18 cellular contexts compared by ENCODE assay signal in the genomic region with DNA sequence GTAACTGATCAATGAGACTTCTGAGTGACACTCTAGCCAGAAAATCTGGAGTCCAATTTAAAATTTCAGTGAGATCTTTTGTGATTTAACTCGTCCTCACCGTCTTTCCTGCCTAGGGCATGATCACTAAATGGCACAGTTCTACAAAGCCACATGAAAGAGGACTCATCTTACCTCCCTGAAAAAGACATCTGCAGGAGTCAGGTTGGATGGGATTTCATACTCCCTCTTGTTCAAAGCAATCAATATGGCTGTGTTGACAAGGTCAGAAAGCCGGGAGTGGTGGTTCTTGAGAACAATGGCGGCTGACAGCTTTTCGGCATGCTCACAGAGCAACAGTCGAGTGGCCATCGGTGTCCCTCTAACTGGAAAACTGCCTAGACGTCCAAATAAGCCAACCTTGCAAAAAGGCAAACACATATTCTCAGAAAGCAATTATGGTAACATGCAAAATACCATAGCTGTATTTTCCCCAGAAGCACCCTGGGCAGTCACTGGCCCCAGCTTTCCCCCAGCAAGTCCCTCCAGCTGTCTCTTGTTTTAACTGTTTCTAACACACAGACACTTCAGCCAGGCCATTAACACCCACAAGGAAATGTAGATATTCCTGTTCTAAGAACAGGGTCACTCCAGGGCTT. TPM values are rescaled to one million over a fixed set of nuclear protein-coding genes. Genes with fewer than 3 reads are reported as not detected.
"Had no signal": no experiment of that assay in that cellular context is flagged by ENCODE, and none has a peak within 500 bp of the region (broad histone marks: within the 10 kb centered on the region; RNA-seq: fewer than 3 reads in every experiment).

No MANE protein-coding gene starts in this region.

- H3K4me3 ChIP-seq: lung, neural progenitor cell, prostate gland, spleen, thoracic aorta, vagina had no signal

- H3K9me3 ChIP-seq: prostate gland, spleen, thoracic aorta, vagina had no signal

- H3K4me2 ChIP-seq: neural progenitor cell had no signal

- H2AFZ ChIP-seq: neural progenitor cell had no signal

- H3K4me3 Mint-ChIP-seq: activated naive CD4-positive, alpha-beta T cell treated with anti-CD3 and anti-CD28 coated beads, Interleukin-2, amount 50 U/mL, for 24 hours; brain; naive thymus-derived CD8-positive, alpha-beta T cell; neural progenitor cell; type B pancreatic cell had no signal

- H3K4me1 Mint-ChIP-seq: activated naive CD4-positive, alpha-beta T cell treated with anti-CD3 and anti-CD28 coated beads, Interleukin-2, amount 50 U/mL, for 24 hours; brain; neural progenitor cell had no signal

- H3K9me3 Mint-ChIP-seq: activated naive CD4-positive, alpha-beta T cell treated with anti-CD3 and anti-CD28 coated beads, Interleukin-2, amount 50 U/mL, for 24 hours; brain; naive thymus-derived CD8-positive, alpha-beta T cell; neural progenitor cell; type B pancreatic cell had no signal

- H3K27me3 ChIP-seq: foreskin keratinocyte, neural progenitor cell, spleen, vagina had no signal

- H3K36me3 ChIP-seq: neural progenitor cell had no signal

- DNase-seq: activated gamma-delta T cell treated with Interleukin-2 at 50 U/mL for 16 hours; activated T-cell treated with anti-CD3 and anti-CD28 coated beads, Interleukin-2, amount 50 U/mL, for 1 hour; aorta; foreskin keratinocyte; kidney; naive thymus-derived CD8-positive, alpha-beta T cell; spleen; stimulated activated CD4-positive, alpha-beta T cell treated with anti-CD3 and anti-CD28 coated beads, Interleukin-4, amount 100 ng/mL, for 1 hour; stimulated activated naive CD4-positive, alpha-beta T cell treated with Interleukin-2 at 50 U/mL for 16 hours had no signal

- H3K4me1 ChIP-seq: foreskin keratinocyte, neural progenitor cell, prostate gland, spleen, vagina had no signal

- ATAC-seq: foreskin keratinocyte; left lobe of liver; naive thymus-derived CD8-positive, alpha-beta T cell had no signal

- H3K27ac ChIP-seq: foreskin keratinocyte, neural progenitor cell, prostate gland, spleen, thoracic aorta, vagina had no signal

- H3K27me3 Mint-ChIP-seq: activated naive CD4-positive, alpha-beta T cell treated with anti-CD3 and anti-CD28 coated beads, Interleukin-2, amount 50 U/mL, for 24 hours; brain; naive thymus-derived CD8-positive, alpha-beta T cell; type B pancreatic cell had no signal

- H3K27ac Mint-ChIP-seq: activated naive CD4-positive, alpha-beta T cell treated with anti-CD3 and anti-CD28 coated beads, Interleukin-2, amount 50 U/mL, for 24 hours; neural progenitor cell; type B pancreatic cell had no signal

RNA-seq across cellular contexts. Expression of a gene that starts 36.6 kb away (rescaled TPM):
- total RNA-seq: foreskin keratinocyte, kidney, left lobe of liver, vagina had no signal
